In the genomic region with DNA sequence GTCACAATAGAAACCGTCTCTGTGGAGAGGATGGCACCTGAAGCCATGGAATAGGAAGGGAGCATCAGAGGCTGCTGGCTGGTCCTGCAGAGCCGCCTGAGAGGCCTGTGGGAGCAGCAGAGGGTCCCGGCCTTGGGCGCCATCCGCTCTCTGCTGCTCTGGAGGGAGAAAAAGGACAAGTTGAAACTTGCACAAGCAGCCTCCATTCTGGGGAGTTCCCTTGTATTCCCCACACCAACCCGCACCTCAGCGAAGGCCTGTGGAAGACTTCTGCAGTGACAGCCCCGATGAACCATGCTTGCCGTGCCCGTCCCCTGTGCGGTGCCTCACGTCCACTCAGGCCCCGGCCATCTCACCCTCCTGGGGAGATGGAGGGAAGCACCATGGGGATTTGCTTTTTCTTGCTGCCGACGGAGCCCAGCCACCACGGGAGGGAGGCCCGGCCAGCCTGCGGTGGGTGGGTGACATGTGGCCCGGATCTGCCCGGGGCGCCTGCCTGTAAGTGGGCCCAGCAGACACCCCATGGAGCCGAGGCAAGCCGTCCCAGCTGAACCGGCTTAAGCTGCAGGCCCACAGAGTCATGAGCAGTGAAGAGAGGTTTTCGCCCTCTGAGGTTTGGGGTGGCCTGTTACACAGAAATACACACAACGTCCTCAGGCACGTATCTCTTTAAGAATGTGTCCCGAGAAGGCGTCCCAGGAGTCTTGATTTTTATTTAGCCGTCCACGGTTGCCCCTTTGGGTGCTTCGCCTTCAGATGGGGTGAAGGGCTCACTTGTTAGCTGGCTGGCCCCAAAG, we compare ENCODE assay signal across 16 cellular contexts. TPM values are rescaled to one million over a fixed set of nuclear protein-coding genes. Genes with fewer than 3 reads are reported as not detected.
A peak's percentile ranks its signal among the peaks of the same experiment; 100 is the strongest.
DNase-seq lines count a peak whose midpoint lies in the region; FAIRE-seq and TF ChIP-seq lines count a peak whose summit lies in the region.
"Had no signal": no experiment of that assay in that cellular context is flagged by ENCODE, and none has a peak within 500 bp of the region (broad histone marks: within the 10 kb centered on the region; RNA-seq: fewer than 3 reads in every experiment).

No MANE protein-coding gene starts in this region.

- H2AFZ ChIP-seq in H9 (ENCODE audit: low read length) (no peak overlapping the region), H1 (ENCODE audit: low read length) (no peak overlapping the region)

- H2BK120ac ChIP-seq in H9 (ENCODE audit: low read depth, low read length, poor library complexity, severe bottlenecking) (no peak overlapping the region), H1 (replicated peaks; ENCODE audit: low read depth, low read length) (no peak overlapping the region)

- no peaks in the 10 kb centered on the region for H3K27me3 Mint-ChIP-seq in activated T-cell treated with anti-CD3 and anti-CD28 coated beads, Interleukin-2, amount 50 U/mL, for 24 hours
- H3K27me3 Mint-ChIP-seq in H9 (ENCODE audit: low read depth), result peaks cover 23% of the 10 kb centered on the region
- H3K27me3 Mint-ChIP-seq in progenitor cell of endocrine pancreas, result peaks cover 18% of the 10 kb centered on the region
- H3K27me3 Mint-ChIP-seq in HFFc6 (ENCODE audit: insufficient read depth), result peaks cover 21% of the 10 kb centered on the region
- H3K27me3 Mint-ChIP-seq: activated naive CD8-positive, alpha-beta T cell treated with anti-CD3 and anti-CD28 coated beads for 36 hours; stimulated activated naive CD8-positive, alpha-beta T cell treated with anti-CD3 and anti-CD28 coated beads, Interleukin-15, Interleukin-2, amounts not matched to agents 100 ng/mL and 50 ng/mL, for 24 hours had no signal

- FAIRE-seq in H1 (lab: Jason Lieb, UNC), result no peak
- FAIRE-seq: HTR-8/SVneo had no signal

- H3K79me1 ChIP-seq in H9 (ENCODE audit: insufficient read depth, low read depth, low read length, poor library complexity, severe bottlenecking) (no peaks in the 10 kb centered on the region), H1 (ENCODE audit: low read depth, low read length) (no peaks in the 10 kb centered on the region)

- H3K4me1 ChIP-seq in H9 (ENCODE audit: insufficient read depth, low read length), result no peaks in the 10 kb centered on the region
- peaks cover 0 to 7% (median 4%) of the 10 kb centered on the region in 4 experiments; a peak in 3 of 7 replicates for H3K4me1 ChIP-seq in H1 (replicated peaks in 1 of 4; ENCODE audit: control insufficient read depth in 3 of 4, insufficient read depth in 4 of 4, low read length in 3 of 4)
- H3K4me1 ChIP-seq: breast epithelium had no signal

- no peaks in the 10 kb centered on the region for H3K36me3 ChIP-seq in H1 (ENCODE audit: control insufficient read depth in 2 of 4, insufficient read depth in 4 of 4, low read length in 3 of 4)
- H3K36me3 ChIP-seq: breast epithelium, left ventricle myocardium inferior had no signal

- H3K4me2 ChIP-seq in H9 (ENCODE audit: insufficient read depth, insufficient read length, low read length), result no peak overlapping the region
- no peak overlapping the region for H3K4me2 ChIP-seq in H1 (ENCODE audit: insufficient read depth in 1 of 2, low read depth in 2 of 2, low read length in 2 of 2)

- H3K18ac ChIP-seq in H9 (ENCODE audit: insufficient read length, low read depth, low read length) (no peak overlapping the region), H1 (ENCODE audit: extremely low read depth, low read length) (no peak overlapping the region)

- H2BK15ac ChIP-seq in H9 (ENCODE audit: low read depth, low read length), result no peak overlapping the region
- peak overlapping the region; percentile 72; the same call in 1 of the 2 replicates for H2BK15ac ChIP-seq in H1 (ENCODE audit: low read length)

- H3K4me3 ChIP-seq in H1 (ENCODE audit: extremely low read depth in 1 of 4, insufficient read depth in 2 of 4, low read depth in 3 of 4, low read length in 4 of 4), result no peak overlapping the region

- H3K14ac ChIP-seq in H9 (ENCODE audit: insufficient read depth, low read length) (no peak overlapping the region), H1 (ENCODE audit: insufficient read length) (no peak overlapping the region)

- no peak overlapping the region for H2AK5ac ChIP-seq in H9 (ENCODE audit: insufficient read length, low read length)
- no peak overlapping the region for H2AK5ac ChIP-seq in H1 (ENCODE audit: low read depth, low read length)

- H3K23me2 ChIP-seq in H9 (ENCODE audit: insufficient read length, low read depth, low read length, poor library complexity, severe bottlenecking), result peaks cover 7% of the 10 kb centered on the region
- H3K23me2 ChIP-seq in H1 (ENCODE audit: low read depth, low read length), result peaks cover 8% of the 10 kb centered on the region; the same call in 1 of the 2 replicates

- CTCF ChIA-PET in H1 (lab: Charles Lee; ENCODE audit: partially characterized antibody), result interaction anchor here (1.1 to 2.8 kb wide), 2 partner anchors 27 to 65 kb away, joined by 4 to 9 read pairs; no protein-coding TSS in a partner anchor

- H2BK5ac ChIP-seq in H9 (ENCODE audit: insufficient read length, low read length) (no peak overlapping the region), H1 (ENCODE audit: low read depth, low read length) (peak overlapping the region; percentile 60; the same call in 1 of the 2 replicates)

- H4K8ac ChIP-seq in H9 (replicated peaks; ENCODE audit: insufficient read length, low read depth, low read length) (no peak overlapping the region), H1 (ENCODE audit: extremely low read depth, insufficient read depth, low read length) (no peak overlapping the region)

- H3K9ac ChIP-seq in H9 (ENCODE audit: extremely low read depth, insufficient read length, low read length), result no peak overlapping the region
- H3K9ac ChIP-seq in H1 (replicated peaks in 1 of 4; ENCODE audit: extremely low read depth in 1 of 4, low read depth in 3 of 4, low read length in 3 of 4), result no peak overlapping the region

- H3K9me3 ChIP-seq in H9 (ENCODE audit: control insufficient read depth, low read depth, low read length), result no peaks in the 10 kb centered on the region
- no peaks in the 10 kb centered on the region for H3K9me3 ChIP-seq in H1 (ENCODE audit: insufficient read depth in 2 of 2, low read depth in 1 of 2, low read length in 1 of 2)
- H3K9me3 ChIP-seq: breast epithelium, left ventricle myocardium inferior had no signal

- peaks cover 8% of the 10 kb centered on the region for H3K36me3 Mint-ChIP-seq in activated T-cell treated with anti-CD3 and anti-CD28 coated beads, Interleukin-2, amount 50 U/mL, for 24 hours (ENCODE audit: low read depth)
- H3K36me3 Mint-ChIP-seq in H9 (ENCODE audit: insufficient read depth in 1 of 3, low read depth in 3 of 3), result peaks cover 0 to 2% (median 0%) of the 10 kb centered on the region in 3 experiments; a peak in 2 of 7 replicates
- H3K36me3 Mint-ChIP-seq in progenitor cell of endocrine pancreas (ENCODE audit: insufficient read depth), result no peaks in the 10 kb centered on the region
- no peaks in the 10 kb centered on the region for H3K36me3 Mint-ChIP-seq in HFFc6 (ENCODE audit: low read depth)

- H3K4ac ChIP-seq in H9 (ENCODE audit: low read depth, low read length) (no peak overlapping the region), H1 (replicated peaks; ENCODE audit: insufficient read length, low read depth, low read length) (no peak overlapping the region)

- H4K5ac ChIP-seq in H9 (ENCODE audit: insufficient read length, low read depth, low read length) (no peak overlapping the region), H1 (ENCODE audit: insufficient read length, low read depth, low read length) (no peak overlapping the region)

- no peak overlapping the region for H3K27ac ChIP-seq in H9 (ENCODE audit: insufficient read length, low read depth, low read length)
- no peak overlapping the region for H3K27ac ChIP-seq in H1 (ENCODE audit: low read depth, low read length)

- H2BK20ac ChIP-seq in H9 (ENCODE audit: low read depth, low read length, poor library complexity, severe bottlenecking), result no peak overlapping the region
- no peak overlapping the region for H2BK20ac ChIP-seq in H1 (ENCODE audit: low read length)

- TF ChIP-seq EP300 in H1 (IDR thresholded peaks at IDR 0.05; ENCODE audit: borderline replicate concordance in 1 of 2, low read depth in 2 of 2, low read length in 2 of 2), result no peak

- no peaks in the 10 kb centered on the region for H3K79me2 ChIP-seq in H9 (ENCODE audit: insufficient read depth, low read length)
- H3K79me2 ChIP-seq in H1 (ENCODE audit: control insufficient read depth in 1 of 2, insufficient read depth in 2 of 2, low read length in 2 of 2), result no peaks in the 10 kb centered on the region; a peak in 1 of 4 replicates

- H2BK12ac ChIP-seq in H9 (ENCODE audit: insufficient read length, low read depth, low read length), result no peak overlapping the region
- H2BK12ac ChIP-seq in H1 (ENCODE audit: low read depth, low read length), result 0 out of 2 replicates have a peak overlapping the region, but pooled peaks have one; percentile 27

- H3K56ac ChIP-seq in H9 (ENCODE audit: insufficient read length, low read depth, low read length), result no peak overlapping the region
- no peak overlapping the region for H3K56ac ChIP-seq in H1 (replicated peaks; ENCODE audit: insufficient read length, low read depth, low read length)

- TF ChIP-seq CTCF in H9 (conservative IDR thresholded peaks at IDR 0.05) (no peak), H1 (IDR thresholded peaks at IDR 0.05; ENCODE audit: control extremely low read depth in 1 of 3, insufficient read depth in 1 of 3, low read depth in 1 of 3, low read length in 3 of 3) (no peak), progenitor cell of endocrine pancreas (IDR thresholded peaks at IDR 0.05; ENCODE audit: unreplicated experiment) (no peak), HFFc6 (IDR thresholded peaks at IDR 0.05) (no peak)

- no peak for TF ChIP-seq RAD21 in H1 (IDR thresholded peaks at IDR 0.05 in 1 of 2, conservative IDR thresholded peaks at IDR 0.05 in 1 of 2; ENCODE audit: low read depth in 2 of 2, low read length in 2 of 2)

- no peak for DNase-seq in activated T-cell treated with anti-CD3 and anti-CD28 coated beads, Interleukin-2, amount 50 U/mL, for 24 hours
- DNase-seq in activated T-cell treated with anti-CD3 and anti-CD28 coated beads, Interleukin-2, amount 50 U/mL, for 48 hours, result no peak
- no peak for DNase-seq in H9
- no peak for DNase-seq in H1 (ENCODE audit: low read depth in 1 of 2, low spot score in 2 of 2)
- no peak for DNase-seq in progenitor cell of endocrine pancreas (ENCODE audit: low spot score, unreplicated experiment)
- no peak for DNase-seq in GM19238 (ENCODE audit: insufficient read length, low spot score)
- DNase-seq in stimulated activated CD4-positive, alpha-beta T cell treated with anti-CD3 and anti-CD28 coated beads, Interleukin-15, amount 100 ng/mL, for 24 hours, result no peak
- no peak for DNase-seq in HFFc6
- DNase-seq: activated naive CD8-positive, alpha-beta T cell treated with anti-CD3 and anti-CD28 coated beads for 36 hours; COR-L47; left ventricle myocardium inferior; NCI-H1694; NK-92 treated with Interleukin-12 subunit alpha and Interleukin-12 subunit beta, amount 100 ng/mL, for 24 hours had no signal

- no peak overlapping the region for H4K91ac ChIP-seq in H9 (ENCODE audit: insufficient read length, low read depth, low read length)
- no peak overlapping the region for H4K91ac ChIP-seq in H1 (replicated peaks; ENCODE audit: insufficient read length, low read length)

- no peak for TF ChIP-seq POLR2A in H1 (IDR thresholded peaks at IDR 0.05; ENCODE audit: control extremely low read depth in 1 of 2, low read depth in 2 of 2, low read length in 2 of 2)

- H3K27ac Mint-ChIP-seq in activated T-cell treated with anti-CD3 and anti-CD28 coated beads, Interleukin-2, amount 50 U/mL, for 24 hours, result no peak overlapping the region
- no peak overlapping the region; a peak in 1 of 7 replicates for H3K27ac Mint-ChIP-seq in H9
- peak overlapping the region; percentile 98 for H3K27ac Mint-ChIP-seq in progenitor cell of endocrine pancreas
- no peak overlapping the region for H3K27ac Mint-ChIP-seq in HFFc6
- H3K27ac Mint-ChIP-seq: activated naive CD8-positive, alpha-beta T cell treated with anti-CD3 and anti-CD28 coated beads for 36 hours; stimulated activated naive CD8-positive, alpha-beta T cell treated with anti-CD3 and anti-CD28 coated beads, Interleukin-15, Interleukin-2, amounts not matched to agents 100 ng/mL and 50 ng/mL, for 24 hours had no signal

- no peak overlapping the region for H3T11ph ChIP-seq in H9 (ENCODE audit: low read length)

- H3K27me3 ChIP-seq in H9 (ENCODE audit: insufficient read depth, low read length) (peaks cover 11% of the 10 kb centered on the region; the same call in 1 of the 2 replicates), H1 (replicated peaks in 1 of 4; ENCODE audit: control insufficient read depth in 3 of 4, extremely low read depth in 1 of 4, insufficient read depth in 3 of 4, low read length in 3 of 4) (peaks cover 4 to 18% (median 14%) of the 10 kb centered on the region in 4 experiments; a peak in 6 of 7 replicates)
- H3K27me3 ChIP-seq: breast epithelium had no signal

- H3K9me3 Mint-ChIP-seq in activated T-cell treated with anti-CD3 and anti-CD28 coated beads, Interleukin-2, amount 50 U/mL, for 24 hours, result no peaks in the 10 kb centered on the region
- peaks cover 0 to 3% of the 10 kb centered on the region in 2 experiments; a peak in 3 of 5 replicates for H3K9me3 Mint-ChIP-seq in H9
- H3K9me3 Mint-ChIP-seq in progenitor cell of endocrine pancreas (ENCODE audit: low read depth), result no peaks in the 10 kb centered on the region
- no peaks in the 10 kb centered on the region for H3K9me3 Mint-ChIP-seq in HFFc6
- H3K9me3 Mint-ChIP-seq: activated naive CD8-positive, alpha-beta T cell treated with anti-CD3 and anti-CD28 coated beads for 36 hours; stimulated activated naive CD8-positive, alpha-beta T cell treated with anti-CD3 and anti-CD28 coated beads, Interleukin-15, Interleukin-2, amounts not matched to agents 100 ng/mL and 50 ng/mL, for 24 hours had no signal

- no peaks in the 10 kb centered on the region for H4K20me1 ChIP-seq in H9 (ENCODE audit: control insufficient read depth, insufficient read depth, insufficient read length)
- H4K20me1 ChIP-seq in H1 (replicated peaks in 1 of 2; ENCODE audit: control insufficient read depth in 1 of 2, insufficient read depth in 2 of 2, low read length in 2 of 2), result peaks cover 3 to 11% of the 10 kb centered on the region in 2 experiments

- no peak overlapping the region for H3K23ac ChIP-seq in H9 (ENCODE audit: insufficient read length, low read depth, low read length)
- no peak overlapping the region for H3K23ac ChIP-seq in H1 (ENCODE audit: insufficient read length)

- POLR2A ChIA-PET in H1 (lab: Charles Lee; ENCODE audit: partially characterized antibody), result no interaction called here

- peak overlapping the region; percentile 30 for H3K4me3 Mint-ChIP-seq in activated T-cell treated with anti-CD3 and anti-CD28 coated beads, Interleukin-2, amount 50 U/mL, for 24 hours
- peak overlapping the region; percentile 77 to 89; a peak in 1 of 5 replicates for H3K4me3 Mint-ChIP-seq in H9
- H3K4me3 Mint-ChIP-seq in progenitor cell of endocrine pancreas (ENCODE audit: low read depth), result peak overlapping the region; percentile 93
- no peak overlapping the region for H3K4me3 Mint-ChIP-seq in HFFc6

- H3K4me1 Mint-ChIP-seq in activated T-cell treated with anti-CD3 and anti-CD28 coated beads, Interleukin-2, amount 50 U/mL, for 24 hours (ENCODE audit: low read depth), result peaks cover 24% of the 10 kb centered on the region
- H3K4me1 Mint-ChIP-seq in H9, result peaks cover 24 to 27% of the 10 kb centered on the region in 2 experiments
- peaks cover 13% of the 10 kb centered on the region for H3K4me1 Mint-ChIP-seq in progenitor cell of endocrine pancreas (ENCODE audit: low read depth)
- peaks cover 14% of the 10 kb centered on the region for H3K4me1 Mint-ChIP-seq in HFFc6 (ENCODE audit: low read depth)

- no CpG with 5 or more reads among the region's 32 CpGs for WGBS in H9 (ENCODE audit: extremely low coverage, insufficient read length, low lambda C conversion rate)
- 88% methylated on average over 31 of the region's 32 CpGs; no CpG with 5 or more reads in 1 of the 2 experiments for WGBS in H1 (ENCODE audit: extremely low coverage in 1 of 2, insufficient coverage in 1 of 2, insufficient read length in 1 of 2, insufficient replicate concordance in 2 of 2, low coverage in 1 of 2, low lambda C conversion rate in 2 of 2, missing lambda C conversion rate in 1 of 2), 2 experiments

RNA-seq across cellular contexts. Expression of a gene that starts 2.0 kb away (rescaled TPM):
- 14.1 and 15.8 TPM in 2 replicates for total RNA-seq in H9 (2021)
- 11.1 and 14.9 TPM in 2 replicates for total RNA-seq in H1 (2021; fragmentation: NEBNext Ultra II Directional; extraction: Animal tissue kit (Norgen Biotek cat#: 25700))
- polyA plus RNA-seq in H1 (2011; rRNA removed), result 4.6 and 4.7 TPM in 2 replicates
- 6.0 TPM for polyA plus RNA-seq in H1 (2011; cell fraction: cytosol; rRNA removed)
- 12.2 TPM for polyA plus RNA-seq in H1 (2011; cell fraction: nucleus; rRNA removed)
- 6.4 to 8.1 TPM (median 7.4 TPM) in 4 replicates for polyA plus RNA-seq in H1 (2012, experiment 1 of 2)
- 2.9 TPM for polyA plus RNA-seq in H1 (2012, experiment 2 of 2)
- 4.8 TPM for polyA plus RNA-seq in H1 (2013, experiment 1 of 2)
- polyA plus RNA-seq in H1 (2013, experiment 2 of 2), result 4.6 TPM
- polyA minus RNA-seq in H1 (2011; rRNA and poly(A)+ RNA removed), result 10.8 and 12.8 TPM in 2 replicates
- polyA minus RNA-seq in H1 (2011; cell fraction: cytosol; rRNA and poly(A)+ RNA removed), result 9.3 TPM
- polyA minus RNA-seq in H1 (2011; cell fraction: nucleus; rRNA and poly(A)+ RNA removed), result 15.1 TPM
- 17.0 and 19.1 TPM in 2 replicates for total RNA-seq in progenitor cell of endocrine pancreas
- 1 to 10 TPM; 1.7 to 3.2 (median 2.2) TPM for total RNA-seq in HFFc6 (2021; fragmentation: NEBNext Ultra II Directional; extraction: Animal tissue kit (Norgen Biotek cat#: 25700))
